In the genomic region with DNA sequence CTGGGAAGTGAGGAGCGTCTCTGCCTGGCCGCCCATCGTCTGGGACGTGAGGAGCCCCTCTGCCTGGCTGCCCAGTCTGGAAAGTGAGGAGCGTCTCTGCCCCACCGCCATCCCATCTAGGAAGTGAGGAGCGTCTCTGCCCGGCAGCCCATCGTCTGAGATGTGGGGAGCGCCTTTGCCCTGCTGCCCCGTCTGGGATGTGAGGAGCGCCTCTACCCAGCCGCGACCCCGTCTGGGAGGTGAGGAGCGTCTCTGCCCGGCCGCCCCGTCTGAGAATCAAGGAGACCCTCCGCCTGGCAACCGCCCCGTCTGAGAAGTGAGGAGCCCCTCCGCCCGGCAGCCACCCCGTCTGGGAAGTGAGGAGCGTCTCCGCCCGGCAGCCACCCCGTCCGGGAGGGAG, we compare ENCODE assay signal across 6 cellular contexts. TPM values are rescaled to one million over a fixed set of nuclear protein-coding genes. Genes with fewer than 3 reads are reported as not detected.
"Had no signal": no experiment of that assay in that cellular context is flagged by ENCODE, and none has a peak within 500 bp of the region (broad histone marks: within the 10 kb centered on the region; RNA-seq: fewer than 3 reads in every experiment).

No MANE protein-coding gene starts in this region.

RNA-seq across cellular contexts. Expression of a gene that starts 3.4 kb away (rescaled TPM):
- polyA plus RNA-seq: IgD-negative memory B cell had no signal

RNA-seq across cellular contexts. Expression of a gene that starts 19.9 kb away (rescaled TPM):
- total RNA-seq: HepG2, HT-29, HT1080, IMR-90, K562 had no signal
- polyA plus RNA-seq: IgD-negative memory B cell, IMR-90, K562 had no signal
